ENCODE assay signal across 11 cellular contexts in the genomic region with DNA sequence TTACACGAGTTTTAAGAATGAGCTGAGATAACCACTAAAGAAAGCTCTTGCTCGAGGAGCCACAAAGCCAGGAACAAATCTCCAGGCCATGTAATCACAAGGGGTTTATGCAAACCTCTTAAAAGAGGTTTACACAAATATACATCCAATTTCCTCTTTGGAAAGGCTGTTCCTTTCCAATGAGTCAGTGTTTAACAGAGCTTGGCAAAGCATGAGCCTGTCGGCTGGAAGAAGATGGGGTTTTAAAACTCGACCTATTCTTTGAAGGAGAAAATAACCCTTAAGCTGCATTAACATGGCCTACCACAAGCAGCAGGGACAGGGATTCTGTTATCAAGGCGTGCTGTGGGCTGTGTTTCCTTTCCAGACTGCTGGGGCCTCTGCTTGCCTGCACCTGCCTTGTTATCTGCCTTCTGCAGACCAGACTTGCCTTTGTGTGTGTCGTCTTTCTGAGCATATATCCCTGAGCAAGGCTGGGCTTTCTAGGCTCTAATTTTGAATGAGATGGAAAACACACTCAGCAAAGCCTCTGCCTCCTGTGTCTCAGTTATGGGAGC. TPM values are rescaled to one million over a fixed set of nuclear protein-coding genes. Genes with fewer than 3 reads are reported as not detected.
DNase-seq lines count a peak whose midpoint lies in the region; ATAC-seq and TF ChIP-seq lines count a peak whose summit lies in the region.
"Had no signal": no experiment of that assay in that cellular context is flagged by ENCODE, and none has a peak within 500 bp of the region (broad histone marks: within the 10 kb centered on the region; RNA-seq: fewer than 3 reads in every experiment).

No MANE protein-coding gene starts in this region.

- H3K27me3 ChIP-seq in IMR-90 (ENCODE audit: control insufficient read depth, insufficient read depth, low read length), result 0 out of 2 replicates have a peak, but pooled peaks cover 1% of the 10 kb centered on the region
- no peaks in the 10 kb centered on the region for H3K27me3 ChIP-seq in PC-9 (ENCODE audit: insufficient read depth, low read depth)
- H3K27me3 ChIP-seq: dorsolateral prefrontal cortex, right atrium auricular region had no signal

- H4K8ac ChIP-seq in IMR-90 (ENCODE audit: low read depth in 2 of 2, low read length in 2 of 2), result no peak overlapping the region

- no peak overlapping the region for H2BK120ac ChIP-seq in IMR-90 (ENCODE audit: low read depth, low read length)

- H4K5ac ChIP-seq in IMR-90 (ENCODE audit: low read depth, low read length), result no peak overlapping the region

- no peak overlapping the region for H3K4ac ChIP-seq in IMR-90 (ENCODE audit: low read depth, low read length)

- no peaks in the 10 kb centered on the region for H3K9me3 ChIP-seq in IMR-90 (ENCODE audit: control insufficient read depth, insufficient read depth, low read length)
- H3K9me3 ChIP-seq in PC-9 (ENCODE audit: insufficient read depth, low read depth), result no peaks in the 10 kb centered on the region
- H3K9me3 ChIP-seq: right atrium auricular region had no signal

- ATAC-seq in IMR-90 (ENCODE audit: low read depth), result peak; percentile 81
- no peak for ATAC-seq in HG03354 (IDR thresholded peaks at IDR 0.05; ENCODE audit: poor library complexity, severe bottlenecking, unreplicated experiment)

- peaks cover 5% of the 10 kb centered on the region for H3K4me1 ChIP-seq in IMR-90 (ENCODE audit: control insufficient read depth, insufficient read depth, low read length)
- H3K4me1 ChIP-seq in PC-9 (replicated peaks; ENCODE audit: insufficient read depth), result no peaks in the 10 kb centered on the region

- no peaks in the 10 kb centered on the region for H3F3A ChIP-seq in PC-9 (ENCODE audit: insufficient read depth, low read depth)

- H3K4me3 ChIP-seq in IMR-90 (ENCODE audit: insufficient read depth, low read depth, low read length), result no peak overlapping the region
- no peak overlapping the region for H3K4me3 ChIP-seq in PC-9
- no peak overlapping the region for H3K4me3 ChIP-seq in retinal pigment epithelial cell (ENCODE audit: low read length)
- H3K4me3 ChIP-seq: dorsolateral prefrontal cortex, right atrium auricular region had no signal

- H3K9me1 ChIP-seq in IMR-90 (ENCODE audit: insufficient read depth, low read length), result no peaks in the 10 kb centered on the region

- no peak overlapping the region for H3K9ac ChIP-seq in IMR-90 (ENCODE audit: low read depth, low read length)

- DNase-seq in IMR-90 (peak; percentile 59), PC-9 (no peak), fibroblast of peridontal ligament (ENCODE audit: extremely low read depth) (peak; percentile 92), retinal pigment epithelial cell (ENCODE audit: low read depth) (peak; percentile 68), SKM-1 treated with dmso at 0.1 percent for 144 hours (lab: John Stamatoyannopoulos, UW; ENCODE audit: unreplicated experiment) (no peak), retina (no peak), D341Med (ENCODE audit: low spot score) (no peak)
- DNase-seq: dorsolateral prefrontal cortex, T-helper 9 cell had no signal

- in situ Hi-C loops in IMR-90 (cut with MboI; ENCODE audit: low sequenced_read_pairs), result no loop called here

- BruUV-seq in IMR-90 (replicated peaks; lab: Mats Ljungman, UMichigan) (no TSS peak), PC-9 (replicated peaks; lab: Mats Ljungman, UMichigan) (no TSS peak)

- no peak overlapping the region for H3K23ac ChIP-seq in IMR-90 (ENCODE audit: low read depth, low read length)

- H2BK5ac ChIP-seq in IMR-90 (ENCODE audit: low read depth, low read length, poor library complexity, severe bottlenecking), result no peak overlapping the region

- H4K20me1 ChIP-seq in IMR-90 (ENCODE audit: insufficient read depth, low read length) (no peaks in the 10 kb centered on the region), PC-9 (ENCODE audit: insufficient read depth) (no peaks in the 10 kb centered on the region)

- no peak overlapping the region for H2AFZ ChIP-seq in IMR-90 (replicated peaks; ENCODE audit: low read length, poor library complexity)
- 0 out of 2 replicates have a peak overlapping the region, but pooled peaks have one; percentile 33 for H2AFZ ChIP-seq in PC-9

- H3K79me1 ChIP-seq in IMR-90 (ENCODE audit: low read depth in 1 of 2, low read length in 2 of 2), result no peaks in the 10 kb centered on the region

- H2AK9ac ChIP-seq in IMR-90 (replicated peaks; ENCODE audit: low read depth, low read length, poor library complexity), result no peak overlapping the region

- no peak overlapping the region for H2BK20ac ChIP-seq in IMR-90 (ENCODE audit: low read depth, low read length)

- intact Hi-C loops in IMR-90 (cut with micrococcal nuclease) (no loop called here), PC-9 (cut with micrococcal nuclease; ENCODE audit: unreplicated experiment) (no loop called here)

- WGBS in IMR-90 (ENCODE audit: extremely low coverage in 2 of 2, insufficient read length in 1 of 2), 2 experiments, result no CpG with 5 or more reads among the region's 6 CpGs

- CTCF ChIA-PET in IMR-90 (lab: Yijun Ruan, JAX), result interaction anchor here (0.7 to 2.2 kb wide), 3 partner anchors 9 to 20 kb away, joined by 3 to 7 read pairs (median 3); no protein-coding TSS in a partner anchor
- CTCF ChIA-PET in PC-9 (lab: Charles Lee), result no interaction called here

- TF ChIP-seq POLR2A in IMR-90 (IDR thresholded peaks at IDR 0.05; ENCODE audit: low read depth, low read length), result no peak

- POLR2A ChIA-PET in IMR-90 (lab: Charles Lee; ENCODE audit: unreplicated experiment), result no interaction called here
- POLR2A ChIA-PET in PC-9 (lab: Charles Lee; ENCODE audit: unreplicated experiment), result no interaction called here

- dilution Hi-C loops in IMR-90 (cut with HindIII; ENCODE audit: low sequenced_read_pairs, unreplicated experiment), result no loop called here

- TF ChIP-seq RAD21 in IMR-90 (IDR thresholded peaks at IDR 0.05; ENCODE audit: low read length), result no peak

- no peak overlapping the region for H3K14ac ChIP-seq in IMR-90 (replicated peaks; ENCODE audit: low read depth, low read length)

- no peak overlapping the region for H4K91ac ChIP-seq in IMR-90 (ENCODE audit: insufficient read depth, low read depth, low read length)

- H3K9me2 ChIP-seq in PC-9 (ENCODE audit: insufficient read depth), result no peaks in the 10 kb centered on the region

- TF ChIP-seq CTCF in IMR-90 (conservative IDR thresholded peaks at IDR 0.05; ENCODE audit: low read depth, low read length), result no peak
- no peak for TF ChIP-seq CTCF in PC-9 (conservative IDR thresholded peaks at IDR 0.05)
- TF ChIP-seq CTCF in retinal pigment epithelial cell (conservative IDR thresholded peaks at IDR 0.05; ENCODE audit: low read depth, low read length), result no peak

- no peak overlapping the region for H3K18ac ChIP-seq in IMR-90 (ENCODE audit: low read depth, low read length)

- H3K36me3 ChIP-seq in IMR-90 (ENCODE audit: control insufficient read depth, insufficient read depth, low read length) (no peaks in the 10 kb centered on the region), PC-9 (ENCODE audit: low read depth) (no peaks in the 10 kb centered on the region)
- H3K36me3 ChIP-seq: right atrium auricular region had no signal

- H3K4me2 ChIP-seq in IMR-90 (ENCODE audit: low read depth, low read length) (peak overlapping the region; percentile 59; the same call in 1 of the 2 replicates), PC-9 (no peak overlapping the region)

- no peak overlapping the region for H3K56ac ChIP-seq in IMR-90 (ENCODE audit: extremely low read depth, insufficient read depth, low read length)

- H2AK5ac ChIP-seq in IMR-90 (ENCODE audit: low read depth, low read length), result no peak overlapping the region

- H3K27ac ChIP-seq in IMR-90 (ENCODE audit: insufficient read depth, low read length) (peak overlapping the region; percentile 35; the same call in 1 of the 2 replicates), PC-9 (no peak overlapping the region)
- H3K27ac ChIP-seq: right atrium auricular region had no signal

- no peaks in the 10 kb centered on the region for H3K79me2 ChIP-seq in PC-9 (ENCODE audit: low read depth)

- H2BK15ac ChIP-seq in IMR-90 (ENCODE audit: low read depth, low read length), result no peak overlapping the region

TF ChIP-seq in IMR-90, 13 proteins besides CTCF, POLR2A, EP300 and RAD21:
- no peak for TF ChIP-seq MXI1 (IDR thresholded peaks at IDR 0.05; ENCODE audit: borderline replicate concordance, low read depth, low read length)
- no peak for TF ChIP-seq SMC3 (IDR thresholded peaks at IDR 0.05; ENCODE audit: low read depth, low read length)

RNA-seq across cellular contexts. Expression of a gene that starts 40.6 kb away (rescaled TPM):
- total RNA-seq in IMR-90 (2012; rRNA removed) (0.18 TPM in 1 of 2 replicates, not detected in the other), PC-9 (2021) (1.6 and 2.1 TPM in 2 replicates)
- polyA plus RNA-seq in IMR-90 (2012; rRNA removed), result 0.09 TPM in 1 of 2 replicates, not detected in the other
- polyA plus RNA-seq in IMR-90 (2012; cell fraction: cytosol; rRNA removed), result 0.04 TPM in 1 of 2 replicates, not detected in the other
- 0.06 TPM in 1 of 2 replicates, not detected in the other for polyA plus RNA-seq in IMR-90 (2012; cell fraction: nucleus; rRNA removed; ENCODE audit: low replicate concordance)

Comparison
In these comparisons a context has a peak if more than half of its experiments do, and no peak if none do; other contexts are left out.
1. DNase-seq: peak in IMR-90 (single experiment), fibroblast of peridontal ligament (single experiment) and retinal pigment epithelial cell (single experiment); none in PC-9 (0 of 2), SKM-1 treated with dmso at 0.1 percent for 144 hours (single experiment), retina (single experiment) and D341Med (single experiment).